8 cellular contexts compared by ENCODE assay signal in genomic region chr18:46917808-46918600, GRCh38. TPM values are rescaled to one million over a fixed set of nuclear protein-coding genes. Genes with fewer than 3 reads are reported as not detected.
DNase-seq lines count a peak whose midpoint lies in the region; ATAC-seq, FAIRE-seq and TF ChIP-seq lines count a peak whose summit lies in the region.

No MANE protein-coding gene starts in this region.

- H3K27me3 ChIP-seq in esophagus muscularis mucosa, result no peaks in the 10 kb centered on the region

- intact Hi-C loops in CD14-positive monocyte (cut with micrococcal nuclease), result no loop called here
- intact Hi-C loops in esophagus muscularis mucosa (cut with DNase I), result loop anchor here (10.0 kb wide), 1 partner anchor 227 kb away; no protein-coding TSS in a partner anchor

- peak overlapping the region; percentile 89 to 94 for H3K4me3 Mint-ChIP-seq in CD14-positive monocyte
- peak overlapping the region; percentile 90 for H3K4me3 Mint-ChIP-seq in natural killer cell treated with Interleukin-12 subunit alpha and Interleukin-12 subunit beta and Interleukin-15 and Interleukin-18, amount 100 ng/mL, for 72 hours

- no peaks in the 10 kb centered on the region for H3K36me3 Mint-ChIP-seq in CD14-positive monocyte
- no peaks in the 10 kb centered on the region for H3K36me3 Mint-ChIP-seq in natural killer cell treated with Interleukin-12 subunit alpha and Interleukin-12 subunit beta and Interleukin-15 and Interleukin-18, amount 100 ng/mL, for 72 hours

- no peaks in the 10 kb centered on the region for H3K36me3 ChIP-seq in esophagus muscularis mucosa

- no peak for TF ChIP-seq EP300 in esophagus muscularis mucosa (IDR thresholded peaks at IDR 0.05)

- H3K4me1 ChIP-seq in esophagus muscularis mucosa, result peaks cover 27 to 46% (median 33%) of the 10 kb centered on the region in 4 donors

- 30% methylated on average over 33 of the region's 33 CpGs for WGBS in esophagus muscularis mucosa

- H3K27ac Mint-ChIP-seq in CD14-positive monocyte, result peak overlapping the region; percentile 37 to 85 (median 67)
- peak overlapping the region; percentile 58 to 82 for H3K27ac Mint-ChIP-seq in natural killer cell treated with Interleukin-12 subunit alpha and Interleukin-12 subunit beta and Interleukin-15 and Interleukin-18, amount 100 ng/mL, for 72 hours

- H3K27ac ChIP-seq in esophagus muscularis mucosa (replicated peaks in 1 of 4), result peak overlapping the region; percentile 90 to 94 (median 92)

- H3K9me3 Mint-ChIP-seq in CD14-positive monocyte, result peaks cover 0 to 1% (median 0%) of the 10 kb centered on the region in 7 donors
- H3K9me3 Mint-ChIP-seq in natural killer cell treated with Interleukin-12 subunit alpha and Interleukin-12 subunit beta and Interleukin-15 and Interleukin-18, amount 100 ng/mL, for 72 hours, result no peaks in the 10 kb centered on the region

- TF ChIP-seq POLR2A in esophagus muscularis mucosa (IDR thresholded peaks at IDR 0.05; ENCODE audit: low read depth) (no peak), H54 (IDR thresholded peaks at IDR 0.05; ENCODE audit: low read depth, low read length) (no peak)

- H3K27me3 Mint-ChIP-seq in CD14-positive monocyte (ENCODE audit: low read depth in 3 of 3), result peaks cover 0 to 10% (median 0%) of the 10 kb centered on the region in 3 donors
- H3K27me3 Mint-ChIP-seq in natural killer cell treated with Interleukin-12 subunit alpha and Interleukin-12 subunit beta and Interleukin-15 and Interleukin-18, amount 100 ng/mL, for 72 hours, result no peaks in the 10 kb centered on the region

- no peak for FAIRE-seq in H54 (lab: Jason Lieb, UNC)

- peaks cover 40% of the 10 kb centered on the region for H3K4me1 Mint-ChIP-seq in CD14-positive monocyte
- H3K4me1 Mint-ChIP-seq in natural killer cell treated with Interleukin-12 subunit alpha and Interleukin-12 subunit beta and Interleukin-15 and Interleukin-18, amount 100 ng/mL, for 72 hours (ENCODE audit: low read depth in 2 of 2), result peaks cover 36 to 39% of the 10 kb centered on the region in 2 donors

- TF ChIP-seq CTCF in CD14-positive monocyte (IDR thresholded peaks at IDR 0.05) (no peak), WI38 (IDR thresholded peaks at IDR 0.05; ENCODE audit: low read depth, low read length) (no peak), esophagus muscularis mucosa (IDR thresholded peaks at IDR 0.05) (no peak)

- peak; percentile 19 for ATAC-seq in GM18511 (IDR thresholded peaks at IDR 0.05; ENCODE audit: unreplicated experiment)
- ATAC-seq in HG03521 (IDR thresholded peaks at IDR 0.05; ENCODE audit: unreplicated experiment), result peak; percentile 3
- no peak for ATAC-seq in natural killer cell treated with Interleukin-12 subunit alpha and Interleukin-12 subunit beta and Interleukin-15 and Interleukin-18, amount 100 ng/mL, for 72 hours
- no peak for ATAC-seq in HG02870 (IDR thresholded peaks at IDR 0.05; ENCODE audit: unreplicated experiment)

- H3K9me3 ChIP-seq in esophagus muscularis mucosa, result no peaks in the 10 kb centered on the region

- peak overlapping the region; percentile 85 for H3K4me3 ChIP-seq in WI38 (ENCODE audit: low read depth, low read length)
- H3K4me3 ChIP-seq in esophagus muscularis mucosa, result peak overlapping the region; percentile 79 to 91 (median 83)

- DNase-seq in CD14-positive monocyte (ENCODE audit: low spot score), result no peak
- no peak for DNase-seq in esophagus muscularis mucosa (ENCODE audit: extremely low spot score)
- no peak for DNase-seq in natural killer cell treated with Interleukin-12 subunit alpha and Interleukin-12 subunit beta and Interleukin-15 and Interleukin-18, amount 100 ng/mL, for 72 hours (ENCODE audit: low spot score)
- DNase-seq in H54 (ENCODE audit: insufficient read length, low spot score), result no peak

RNA-seq across cellular contexts. Expression of gene KATNAL2, which starts 0.6 kb away (rescaled TPM):
- under 1 TPM in 1 of 2 donors, not detected in 1; 0.36 TPM for polyA plus RNA-seq in CD14-positive monocyte
- total RNA-seq in esophagus muscularis mucosa, result 1 to 10 TPM in 3 of 4 donors, under 1 TPM in 1; 0.50 to 5.0 (median 4.3) TPM
- under 1 TPM; 0.31 to 0.95 TPM for total RNA-seq in natural killer cell treated with Interleukin-12 subunit alpha and Interleukin-12 subunit beta and Interleukin-15 and Interleukin-18, amount 100 ng/mL, for 72 hours

RNA-seq across cellular contexts. Expression of gene PIAS2, which starts 0.7 kb away (rescaled TPM):
- 10 to 100 TPM in 1 of 2 donors, 1 to 10 TPM in 1; 9.9 to 13.2 TPM for polyA plus RNA-seq in CD14-positive monocyte
- 10 to 100 TPM; 18.1 to 26.9 (median 25.4) TPM for total RNA-seq in esophagus muscularis mucosa
- total RNA-seq in natural killer cell treated with Interleukin-12 subunit alpha and Interleukin-12 subunit beta and Interleukin-15 and Interleukin-18, amount 100 ng/mL, for 72 hours, result 10 to 100 TPM; 19.2 to 36.5 TPM

Comparison
In these comparisons a context has a peak if more than half of its experiments do, and no peak if none do; other contexts are left out.
1. ATAC-seq: peak in GM18511 (single experiment) and HG03521 (single experiment); none in natural killer cell treated with Interleukin-12 subunit alpha and Interleukin-12 subunit beta and Interleukin-15 and Interleukin-18, amount 100 ng/mL, for 72 hours (0 of 2) and HG02870 (single experiment).